In the genomic region with DNA sequence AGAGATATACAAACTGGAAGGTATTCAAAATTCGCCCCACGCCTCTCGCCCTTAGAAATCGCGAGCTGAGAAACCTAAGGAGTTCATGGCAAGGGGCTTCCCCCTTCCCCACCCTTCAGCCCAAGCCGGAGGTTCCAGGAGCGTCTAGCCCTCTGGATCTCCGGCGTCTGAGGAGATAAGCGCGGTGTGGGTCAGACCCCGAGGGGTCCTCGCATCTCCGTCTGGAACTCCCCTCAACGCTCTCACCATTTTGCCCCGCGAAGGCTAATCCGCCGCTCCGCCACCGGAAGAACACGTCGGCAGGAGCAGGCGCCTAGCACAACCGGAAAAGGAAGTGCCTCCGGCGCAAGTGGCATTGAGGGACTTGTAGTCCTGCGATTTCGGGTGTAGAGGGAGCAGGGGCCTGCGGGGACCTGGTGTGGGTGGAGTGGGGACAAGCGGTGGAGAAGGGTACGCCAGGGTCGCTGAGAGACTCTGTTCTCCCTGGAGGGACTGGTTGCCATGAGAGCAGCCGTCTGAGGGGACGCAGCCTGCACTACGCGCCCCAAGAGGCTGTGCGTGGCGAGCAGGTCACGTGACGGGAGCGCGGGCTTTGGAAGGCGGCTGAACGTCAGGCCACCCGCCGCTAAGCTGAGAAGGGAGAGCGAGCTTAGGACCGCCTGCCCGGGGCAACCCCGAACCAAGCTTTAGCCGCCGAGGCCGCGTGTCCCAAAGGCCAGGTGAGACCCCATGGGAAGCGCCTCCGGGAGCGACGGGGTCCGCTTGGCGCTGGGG, we compare ENCODE assay signal across 8 cellular contexts. TPM values are rescaled to one million over a fixed set of nuclear protein-coding genes. Genes with fewer than 3 reads are reported as not detected.
A peak's percentile ranks its signal among the peaks of the same experiment; 100 is the strongest.
DNase-seq lines count a peak whose midpoint lies in the region; ATAC-seq, FAIRE-seq and TF ChIP-seq lines count a peak whose summit lies in the region.

FEN1 (plus strand) TSS at position 602 of the 774 bp plus-strand sequence. CDS start 2,451 bp downstream, outside the sequence.
TMEM258 (minus strand) TSS at position 290 of the 774 bp plus-strand sequence; CDS start at position 249, 41 bp downstream.

- ATAC-seq in GM21526 (IDR thresholded peaks at IDR 0.05; ENCODE audit: low FRiP score, unreplicated experiment), result peak; percentile 76

- FAIRE-seq in D721Med (lab: Jason Lieb, UNC), result no peak

- no peak for TF ChIP-seq CTCF in D721Med (IDR thresholded peaks at IDR 0.05; ENCODE audit: insufficient read depth, missing control alignments)
- TF ChIP-seq CTCF in epithelial cell of esophagus (IDR thresholded peaks at IDR 0.05; ENCODE audit: insufficient read depth, low read depth, low read length, missing control alignments), result no peak

- DNase-seq in D721Med (ENCODE audit: insufficient read length, low spot score), result peak; percentile 91
- DNase-seq in HuH-7.5 (ENCODE audit: low spot score), result peak; percentile 98
- DNase-seq in OCI-M1 (lab: John Stamatoyannopoulos, UW), result peak; percentile 96
- DNase-seq in activated T-cell treated with anti-CD3 and anti-CD28 coated beads for 24 hours (ENCODE audit: low read depth), result peak; percentile 81
- DNase-seq in epithelial cell of esophagus (ENCODE audit: low read depth), result peak; percentile 97
- DNase-seq in mucosa of gallbladder (ENCODE audit: low spot score), result peak; percentile 88
- DNase-seq in stimulated activated CD8-positive, alpha-beta memory T cell treated with anti-CD3 and anti-CD28 coated beads, Interleukin-4, amount 100 ng/mL, for 24 hours (ENCODE audit: low read depth), result peak; percentile 81

- H3K4me3 ChIP-seq in epithelial cell of esophagus (ENCODE audit: low read length), result peak within 1 kb of the TSS; percentile 99

RNA-seq across cellular contexts. Expression of gene FEN1, which starts in this region (rescaled TPM):
- total RNA-seq in mucosa of gallbladder, result 7.7 TPM

RNA-seq across cellular contexts. Expression of gene TMEM258, which starts in this region (rescaled TPM):
- 116 TPM for total RNA-seq in mucosa of gallbladder

Comparison
In these comparisons a context has a peak if more than half of its experiments do, and no peak if none do; other contexts are left out.
1. Peak in every context shown above with its lines: DNase-seq, ATAC-seq and H3K4me3 ChIP-seq.